ENCODE assay signal across 22 cellular contexts in the genomic region with DNA sequence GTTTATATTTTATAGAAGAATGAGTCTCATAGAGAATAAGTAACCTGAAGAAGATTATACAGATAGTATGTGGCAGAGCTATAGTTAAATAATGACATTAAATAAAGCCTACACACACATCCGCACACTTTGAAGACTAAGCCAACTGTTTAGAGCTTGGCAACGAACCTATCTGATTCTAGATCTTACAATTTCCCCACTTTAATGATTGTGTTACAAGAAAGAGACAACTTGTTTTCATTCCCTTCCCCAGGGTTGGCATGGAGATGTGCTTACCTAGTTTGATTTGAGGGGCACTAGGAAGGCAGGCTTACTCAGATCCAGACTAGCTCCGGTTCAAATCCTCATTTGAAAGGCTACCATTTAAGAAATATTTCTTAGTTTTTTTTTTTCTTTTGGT.
"Had no signal": no experiment of that assay in that cellular context is flagged by ENCODE, and none has a peak within 500 bp of the region (broad histone marks: within the 10 kb centered on the region; RNA-seq: fewer than 3 reads in every experiment).

No MANE protein-coding gene starts in this region.

- H3K36me3 Mint-ChIP-seq: activated naive CD4-positive, alpha-beta T cell treated with anti-CD3 and anti-CD28 coated beads, Interleukin-2, amount 50 U/mL, for 24 hours; memory B cell had no signal

- H3K27me3 ChIP-seq: breast epithelium, ovary, right atrium auricular region, suprapubic skin, tibial artery, upper lobe of right lung had no signal

- H3K4me3 ChIP-seq: breast epithelium, ovary, right atrium auricular region, suprapubic skin, tibial artery, upper lobe of right lung had no signal

- DNase-seq: activated CD4-positive, alpha-beta T cell treated with anti-CD3 and anti-CD28 coated beads, Interleukin-2, amount 50 U/mL, for 1 hour; activated CD4-positive, CD25-positive, alpha-beta regulatory T cell treated with anti-CD3 and anti-CD28 coated beads, Interleukin-2, amount 50 U/mL, for 72 hours; activated CD8-positive, alpha-beta memory T cell treated with anti-CD3 and anti-CD28 coated beads, Interleukin-2, amount 10 ng/mL, durations not matched to agents 7 days and 5 days; activated CD8-positive, alpha-beta T cell treated with anti-CD3 and anti-CD28 coated beads, Interleukin-2, amount 10 ng/mL, durations not matched to agents 7 days and 5 days; activated naive CD8-positive, alpha-beta T cell treated with anti-CD3 and anti-CD28 coated beads, Interleukin-2, amount 50 U/mL, for 24 hours; activated T-cell treated with anti-CD3 and anti-CD28 coated beads, Interleukin-2, amount 50 U/mL, for 48 hours; effector CD8-positive, alpha-beta T cell; nephron progenitor cell; ovary; stimulated activated naive CD4-positive, alpha-beta T cell; SW 1271; T-helper 17 cell; T1000; tibial artery; upper lobe of right lung had no signal

- ATAC-seq: activated CD8-positive, alpha-beta memory T cell treated with anti-CD3 and anti-CD28 coated beads, Interleukin-2, amount 10 ng/mL, durations not matched to agents 7 days and 5 days; activated CD8-positive, alpha-beta T cell treated with anti-CD3 and anti-CD28 coated beads, Interleukin-2, amount 10 ng/mL, durations not matched to agents 7 days and 5 days; activated naive CD8-positive, alpha-beta T cell treated with anti-CD3 and anti-CD28 coated beads, Interleukin-2, amount 50 U/mL, for 24 hours; T-helper 17 cell; upper lobe of right lung had no signal

- H3K9me3 Mint-ChIP-seq: central memory CD8-positive, alpha-beta T cell; memory B cell; nephron progenitor cell had no signal

- H3K27ac ChIP-seq: breast epithelium, ovary, right atrium auricular region, suprapubic skin, tibial artery, upper lobe of right lung had no signal

- H3K4me3 Mint-ChIP-seq: activated CD8-positive, alpha-beta memory T cell treated with anti-CD3 and anti-CD28 coated beads, Interleukin-2, amount 10 ng/mL, durations not matched to agents 7 days and 5 days; activated CD8-positive, alpha-beta T cell treated with anti-CD3 and anti-CD28 coated beads, Interleukin-2, amount 10 ng/mL, durations not matched to agents 7 days and 5 days; activated naive CD4-positive, alpha-beta T cell treated with anti-CD3 and anti-CD28 coated beads, Interleukin-2, amount 50 U/mL, for 24 hours; activated naive CD8-positive, alpha-beta T cell treated with anti-CD3 and anti-CD28 coated beads, Interleukin-2, amount 50 U/mL, for 24 hours; central memory CD8-positive, alpha-beta T cell; memory B cell; nephron progenitor cell; T-helper 17 cell had no signal

- H3K27ac Mint-ChIP-seq: activated CD8-positive, alpha-beta memory T cell treated with anti-CD3 and anti-CD28 coated beads, Interleukin-2, amount 10 ng/mL, durations not matched to agents 7 days and 5 days; activated CD8-positive, alpha-beta T cell treated with anti-CD3 and anti-CD28 coated beads, Interleukin-2, amount 10 ng/mL, durations not matched to agents 7 days and 5 days; activated naive CD4-positive, alpha-beta T cell treated with anti-CD3 and anti-CD28 coated beads, Interleukin-2, amount 50 U/mL, for 24 hours; activated naive CD8-positive, alpha-beta T cell treated with anti-CD3 and anti-CD28 coated beads, Interleukin-2, amount 50 U/mL, for 24 hours; activated T-helper 2 cell treated with anti-CD3 and anti-CD28 coated beads, Interferon-gamma antibody, Interleukin-2, Interleukin-4, amounts not matched to agents 10 μg/mL and 5 μg/mL and 100 μg/mL, durations not matched to agents 14 hours and 24 hours and 36 hours; memory B cell; nephron progenitor cell; T-helper 17 cell had no signal

- H3K9me3 ChIP-seq: breast epithelium, ovary, right atrium auricular region, suprapubic skin, tibial artery, upper lobe of right lung had no signal

- H3K4me1 ChIP-seq: breast epithelium, right atrium auricular region, suprapubic skin, upper lobe of right lung had no signal

- H3K4me1 Mint-ChIP-seq: activated naive CD8-positive, alpha-beta T cell treated with anti-CD3 and anti-CD28 coated beads, Interleukin-2, amount 50 U/mL, for 24 hours; central memory CD8-positive, alpha-beta T cell; nephron progenitor cell had no signal

- H3K36me3 ChIP-seq: breast epithelium, ovary, right atrium auricular region, suprapubic skin, tibial artery, upper lobe of right lung had no signal

- H3K27me3 Mint-ChIP-seq: activated CD8-positive, alpha-beta memory T cell treated with anti-CD3 and anti-CD28 coated beads, Interleukin-2, amount 10 ng/mL, durations not matched to agents 7 days and 5 days; activated naive CD4-positive, alpha-beta T cell treated with anti-CD3 and anti-CD28 coated beads, Interleukin-2, amount 50 U/mL, for 24 hours; activated naive CD8-positive, alpha-beta T cell treated with anti-CD3 and anti-CD28 coated beads, Interleukin-2, amount 50 U/mL, for 24 hours; central memory CD8-positive, alpha-beta T cell; memory B cell; T-helper 17 cell had no signal
